ENCODE assay signal across 9 cellular contexts in genomic region chr11:1854949-1855885, GRCh38. TPM values are rescaled to one million over a fixed set of nuclear protein-coding genes. Genes with fewer than 3 reads are reported as not detected.
DNase-seq lines count a peak whose midpoint lies in the region; ATAC-seq and TF ChIP-seq lines count a peak whose summit lies in the region.
"Had no signal": no experiment of that assay in that cellular context is flagged by ENCODE, and none has a peak within 500 bp of the region (broad histone marks: within the 10 kb centered on the region; RNA-seq: fewer than 3 reads in every experiment).

No MANE protein-coding gene starts in this region.

- TF ChIP-seq CTCF in GM12864 (IDR thresholded peaks at IDR 0.05; ENCODE audit: low read depth, low read length, missing control alignments) (no peak), KMS-11 (conservative IDR thresholded peaks at IDR 0.05; ENCODE audit: low read depth, low read length) (no peak), endothelial cell (IDR thresholded peaks at IDR 0.05; ENCODE audit: unreplicated experiment) (no peak)

- H4K20me1 ChIP-seq in KMS-11 (ENCODE audit: insufficient read depth) = no peaks in the 10 kb centered on the region

- DNase-seq in GM12864 (ENCODE audit: low read depth) = peak; percentile 61
- DNase-seq in left kidney (ENCODE audit: low read depth, low spot score) = peak; percentile 82
- DNase-seq in central memory CD4-positive, alpha-beta T cell = no peak
- DNase-seq in KG1 (lab: John Stamatoyannopoulos, UW) = no peak
- DNase-seq in COR-L47 (lab: John Stamatoyannopoulos, UW) = no peak
- no peak for DNase-seq in endothelial cell (ENCODE audit: low spot score)
- DNase-seq: head of caudate nucleus had no signal

- no peak overlapping the region for H3K9ac ChIP-seq in KMS-11

- no peak overlapping the region for H3K27ac Mint-ChIP-seq in endothelial cell (ENCODE audit: unreplicated experiment)

- no peak overlapping the region for H3K4me3 Mint-ChIP-seq in endothelial cell (ENCODE audit: unreplicated experiment)

- H2AFZ ChIP-seq in KMS-11 (ENCODE audit: low read depth) = no peak overlapping the region

- no peaks in the 10 kb centered on the region for H3K36me3 Mint-ChIP-seq in endothelial cell (ENCODE audit: low read depth, unreplicated experiment)

- H3K27me3 Mint-ChIP-seq in endothelial cell (ENCODE audit: unreplicated experiment) = peaks cover 9% of the 10 kb centered on the region

- no peaks in the 10 kb centered on the region for H3K36me3 ChIP-seq in KMS-11 (ENCODE audit: insufficient read depth)

- peak; percentile 36 for ATAC-seq in GM21390 (IDR thresholded peaks at IDR 0.05; ENCODE audit: unreplicated experiment)

- H3K4me1 Mint-ChIP-seq in endothelial cell (ENCODE audit: unreplicated experiment) = no peaks in the 10 kb centered on the region

- H3K4me3 ChIP-seq in GM12864 (ENCODE audit: low read depth, low read length) = peak overlapping the region; percentile 82
- no peak overlapping the region for H3K4me3 ChIP-seq in KMS-11 (IDR thresholded peaks at IDR 0.05; ENCODE audit: insufficient read depth, low read depth, low read length)

- H3K79me2 ChIP-seq in KMS-11 (ENCODE audit: insufficient read depth, low read depth) = no peaks in the 10 kb centered on the region

- no peaks in the 10 kb centered on the region for H3K9me3 Mint-ChIP-seq in endothelial cell (ENCODE audit: unreplicated experiment)

- no peak overlapping the region for H3K27ac ChIP-seq in KMS-11

- peak overlapping the region; percentile 42; the same call in 1 of the 2 replicates for H3K4me2 ChIP-seq in KMS-11

- peaks cover 35% of the 10 kb centered on the region for H3K4me1 ChIP-seq in KMS-11 (ENCODE audit: low read depth, poor library complexity, severe bottlenecking)

- H3K27me3 ChIP-seq in KMS-11 (ENCODE audit: insufficient read depth, low read depth) = peaks cover 63% of the 10 kb centered on the region

RNA-seq across cellular contexts. Expression of gene LSP1, which starts 2.3 kb away (rescaled TPM):
- total RNA-seq in endothelial cell (ENCODE audit: unreplicated experiment) = not detected

RNA-seq across cellular contexts. Expression of gene TNNI2, which starts 16.4 kb away (rescaled TPM):
- total RNA-seq in endothelial cell (ENCODE audit: unreplicated experiment) = not detected

RNA-seq across cellular contexts. Expression of gene SYT8, which starts 20.4 kb away (rescaled TPM):
- not detected for total RNA-seq in endothelial cell (ENCODE audit: unreplicated experiment)

RNA-seq across cellular contexts. Expression of gene PRR33, which starts 36.5 kb away (rescaled TPM):
- not detected for total RNA-seq in endothelial cell (ENCODE audit: unreplicated experiment)

Comparison
In these comparisons a context has a peak if more than half of its experiments do, and no peak if none do; other contexts are left out.
1. DNase-seq: peak in GM12864 (single experiment) and left kidney (single experiment); none in central memory CD4-positive, alpha-beta T cell (single experiment), KG1 (single experiment), COR-L47 (single experiment) and endothelial cell (single experiment).